37 cellular contexts compared by ENCODE assay signal in the genomic region with DNA sequence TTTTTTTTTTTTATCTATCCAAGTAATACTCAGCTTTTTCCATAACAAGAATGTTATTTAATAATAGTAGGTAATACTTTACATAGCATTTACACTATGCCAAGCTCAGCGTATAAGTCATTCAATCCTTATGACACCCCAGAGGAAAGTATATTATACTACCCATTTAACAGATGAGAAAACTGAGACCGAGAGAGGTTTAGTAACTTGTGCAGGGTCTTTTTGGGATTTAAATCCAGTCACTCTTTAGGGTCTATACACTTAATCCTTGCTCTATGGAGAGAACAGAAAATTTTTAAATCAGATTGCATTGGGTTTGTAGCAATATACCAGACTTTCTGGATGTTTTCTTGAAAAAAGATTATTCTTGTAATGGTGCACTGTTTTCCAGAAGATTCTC.
"Had no signal": no experiment of that assay in that cellular context is flagged by ENCODE, and none has a peak within 500 bp of the region (broad histone marks: within the 10 kb centered on the region; RNA-seq: fewer than 3 reads in every experiment).

No MANE protein-coding gene starts in this region.

- H3K27ac Mint-ChIP-seq: activated naive CD4-positive, alpha-beta T cell treated with anti-CD3 and anti-CD28 coated beads for 36 hours; activated naive CD4-positive, alpha-beta T cell treated with anti-CD3 and anti-CD28 coated beads, Interleukin-2, amount 10 ng/mL, durations not matched to agents 7 days and 5 days; activated naive CD4-positive, alpha-beta T cell treated with anti-CD3 and anti-CD28 coated beads, Interleukin-2, amount 50 U/mL, for 24 hours; activated naive CD4-positive, alpha-beta T cell treated with anti-CD3 and anti-CD28 coated beads, Interleukin-2, amount 50 U/mL, for 72 hours; activated naive CD8-positive, alpha-beta T cell; activated naive CD8-positive, alpha-beta T cell treated with anti-CD3 and anti-CD28 coated beads for 36 hours; activated naive CD8-positive, alpha-beta T cell treated with anti-CD3 and anti-CD28 coated beads, Interleukin-2, amount 10 ng/mL, durations not matched to agents 7 days and 5 days; activated naive CD8-positive, alpha-beta T cell treated with anti-CD3 and anti-CD28 coated beads, Interleukin-2, amount 50 U/mL, for 24 hours; activated T-cell treated with anti-CD3 and anti-CD28 coated beads, Interleukin-2, amount 50 U/mL, for 24 hours; activated T-cell treated with anti-CD3 and anti-CD28 coated beads, Interleukin-2, amount 50 U/mL, for 72 hours; activated T-helper 1 cell treated with anti-CD3 and anti-CD28 coated beads, Interleukin-12 subunit alpha, Interleukin-12 subunit beta, Interleukin-2, Interleukin-4 antibody, amounts not matched to agents 30 ng/mL and 10 ng/mL and 1 ng/mL, durations not matched to agents 14 hours and 24 hours and 36 hours; activated T-helper 17 cell treated with anti-CD3 and anti-CD28 coated beads, Interleukin-2, amount 50 U/mL, for 72 hours; activated T-helper 2 cell treated with anti-CD3 and anti-CD28 coated beads, Interferon-gamma antibody, Interleukin-2, Interleukin-4, amounts not matched to agents 10 μg/mL and 5 μg/mL and 100 μg/mL, durations not matched to agents 14 hours and 24 hours and 36 hours; brain had no signal

- H3K4me3 ChIP-seq: adrenal gland, ascending aorta, body of pancreas, cardiac muscle cell had no signal

- H3K36me3 Mint-ChIP-seq: activated naive CD4-positive, alpha-beta T cell treated with anti-CD3 and anti-CD28 coated beads, Interleukin-2, amount 10 ng/mL, durations not matched to agents 7 days and 5 days; activated naive CD4-positive, alpha-beta T cell treated with anti-CD3 and anti-CD28 coated beads, Interleukin-2, amount 50 U/mL, for 24 hours; activated naive CD4-positive, alpha-beta T cell treated with anti-CD3 and anti-CD28 coated beads, Interleukin-2, amount 50 U/mL, for 72 hours; activated naive CD8-positive, alpha-beta T cell; activated naive CD8-positive, alpha-beta T cell treated with anti-CD3 and anti-CD28 coated beads for 36 hours; activated naive CD8-positive, alpha-beta T cell treated with anti-CD3 and anti-CD28 coated beads, Interleukin-2, amount 10 ng/mL, durations not matched to agents 7 days and 5 days had no signal

- H3K4me1 ChIP-seq: ascending aorta, body of pancreas had no signal

- H3K9me3 Mint-ChIP-seq: activated naive CD4-positive, alpha-beta T cell treated with anti-CD3 and anti-CD28 coated beads, Interleukin-2, amount 10 ng/mL, durations not matched to agents 7 days and 5 days; activated naive CD8-positive, alpha-beta T cell treated with anti-CD3 and anti-CD28 coated beads for 36 hours; activated T-helper 1 cell treated with anti-CD3 and anti-CD28 coated beads, Interleukin-12 subunit alpha, Interleukin-12 subunit beta, Interleukin-2, Interleukin-4 antibody, amounts not matched to agents 30 ng/mL and 10 ng/mL and 1 ng/mL, durations not matched to agents 14 hours and 24 hours and 36 hours; activated T-helper 2 cell treated with anti-CD3 and anti-CD28 coated beads, Interferon-gamma antibody, Interleukin-2, Interleukin-4, amounts not matched to agents 10 μg/mL and 5 μg/mL and 100 μg/mL, durations not matched to agents 14 hours and 24 hours and 36 hours had no signal

- H3K27me3 ChIP-seq: adrenal gland, ascending aorta, body of pancreas, brain microvascular endothelial cell, cardiac muscle cell had no signal

- H3K27me3 Mint-ChIP-seq: activated naive CD4-positive, alpha-beta T cell treated with anti-CD3 and anti-CD28 coated beads, Interleukin-2, amount 10 ng/mL, durations not matched to agents 7 days and 5 days; activated T-cell treated with anti-CD3 and anti-CD28 coated beads, Interleukin-2, amount 50 U/mL, for 24 hours; brain had no signal

- DNase-seq: activated effector memory CD4-positive, alpha-beta T cell treated with anti-CD3 and anti-CD28 coated beads, Interleukin-2, amount 50 U/mL, for 16 hours; activated effector memory CD4-positive, alpha-beta T cell treated with Interleukin-2 at 50 U/mL for 16 hours; activated gamma-delta T cell; activated gamma-delta T cell treated with Interleukin-2 at 50 U/mL for 16 hours; activated naive CD4-positive, alpha-beta T cell; activated naive CD4-positive, alpha-beta T cell treated with anti-CD3 and anti-CD28 coated beads for 36 hours; activated naive CD4-positive, alpha-beta T cell treated with anti-CD3 and anti-CD28 coated beads, Interleukin-2, amount 10 ng/mL, durations not matched to agents 7 days and 5 days; activated naive CD4-positive, alpha-beta T cell treated with anti-CD3 and anti-CD28 coated beads, Interleukin-2, amount 50 U/mL, for 16 hours; activated naive CD4-positive, alpha-beta T cell treated with Interleukin-2 at 50 U/mL for 16 hours; activated naive CD8-positive, alpha-beta T cell treated with anti-CD3 and anti-CD28 coated beads for 36 hours; activated naive CD8-positive, alpha-beta T cell treated with anti-CD3 and anti-CD28 coated beads, Interleukin-2, amount 10 ng/mL, durations not matched to agents 7 days and 5 days; activated naive CD8-positive, alpha-beta T cell treated with anti-CD3 and anti-CD28 coated beads, Interleukin-2, amount 50 U/mL, for 24 hours; activated T-cell treated with anti-CD3 and anti-CD28 coated beads, Interleukin-2, amount 50 U/mL, for 1 hour; activated T-cell treated with anti-CD3 and anti-CD28 coated beads, Interleukin-2, amount 50 U/mL, for 24 hours; activated T-cell treated with anti-CD3 and anti-CD28 coated beads, Interleukin-2, amount 50 U/mL, for 4 hours; activated T-cell treated with anti-CD3 and anti-CD28 coated beads, Interleukin-2, amount 50 U/mL, for 48 hours; activated T-cell treated with anti-CD3 and anti-CD28 coated beads, Interleukin-2, amount 50 U/mL, for 72 hours; adrenal gland; amniotic stem cell; amygdala; anterior cingulate cortex; aorta; body of pancreas; brain microvascular endothelial cell; central memory CD4-positive, alpha-beta T cell; cerebellar nuclear complex had no signal

- FAIRE-seq: astrocyte had no signal

- ATAC-seq: activated naive CD4-positive, alpha-beta T cell treated with anti-CD3 and anti-CD28 coated beads, Interleukin-2, amount 50 U/mL, for 72 hours; activated naive CD8-positive, alpha-beta T cell treated with anti-CD3 and anti-CD28 coated beads, Interleukin-2, amount 50 U/mL, for 24 hours; activated T-cell treated with anti-CD3 and anti-CD28 coated beads, Interleukin-2, amount 50 U/mL, for 4 hours; activated T-cell treated with anti-CD3 and anti-CD28 coated beads, Interleukin-2, amount 50 U/mL, for 72 hours; activated T-helper 17 cell treated with anti-CD3 and anti-CD28 coated beads, Interleukin-2, amount 50 U/mL, for 72 hours; body of pancreas had no signal

- H3K4me1 Mint-ChIP-seq: activated naive CD4-positive, alpha-beta T cell treated with anti-CD3 and anti-CD28 coated beads, Interleukin-2, amount 10 ng/mL, durations not matched to agents 7 days and 5 days; activated naive CD4-positive, alpha-beta T cell treated with anti-CD3 and anti-CD28 coated beads, Interleukin-2, amount 50 U/mL, for 24 hours; activated naive CD8-positive, alpha-beta T cell treated with anti-CD3 and anti-CD28 coated beads for 36 hours; activated naive CD8-positive, alpha-beta T cell treated with anti-CD3 and anti-CD28 coated beads, Interleukin-2, amount 10 ng/mL, durations not matched to agents 7 days and 5 days; activated naive CD8-positive, alpha-beta T cell treated with anti-CD3 and anti-CD28 coated beads, Interleukin-2, amount 50 U/mL, for 24 hours; activated T-helper 17 cell treated with anti-CD3 and anti-CD28 coated beads, Interleukin-2, amount 50 U/mL, for 72 hours; central memory CD8-positive, alpha-beta T cell had no signal

- H3K9me3 ChIP-seq: adrenal gland, ascending aorta, body of pancreas had no signal

- H3K27ac ChIP-seq: adrenal gland, ascending aorta, body of pancreas, brain microvascular endothelial cell, cardiac muscle cell had no signal

- H3K4me3 Mint-ChIP-seq: activated naive CD4-positive, alpha-beta T cell treated with anti-CD3 and anti-CD28 coated beads for 36 hours; activated naive CD4-positive, alpha-beta T cell treated with anti-CD3 and anti-CD28 coated beads, Interleukin-2, amount 10 ng/mL, durations not matched to agents 7 days and 5 days; activated naive CD4-positive, alpha-beta T cell treated with anti-CD3 and anti-CD28 coated beads, Interleukin-2, amount 50 U/mL, for 24 hours; activated naive CD8-positive, alpha-beta T cell; activated naive CD8-positive, alpha-beta T cell treated with anti-CD3 and anti-CD28 coated beads for 36 hours; activated naive CD8-positive, alpha-beta T cell treated with anti-CD3 and anti-CD28 coated beads, Interleukin-2, amount 10 ng/mL, durations not matched to agents 7 days and 5 days; activated naive CD8-positive, alpha-beta T cell treated with anti-CD3 and anti-CD28 coated beads, Interleukin-2, amount 50 U/mL, for 24 hours; activated T-cell treated with anti-CD3 and anti-CD28 coated beads, Interleukin-2, amount 50 U/mL, for 24 hours; activated T-cell treated with anti-CD3 and anti-CD28 coated beads, Interleukin-2, amount 50 U/mL, for 4 hours; activated T-cell treated with anti-CD3 and anti-CD28 coated beads, Interleukin-2, amount 50 U/mL, for 72 hours; activated T-helper 1 cell treated with anti-CD3 and anti-CD28 coated beads, Interleukin-12 subunit alpha, Interleukin-12 subunit beta, Interleukin-2, Interleukin-4 antibody, amounts not matched to agents 30 ng/mL and 10 ng/mL and 1 ng/mL, durations not matched to agents 14 hours and 24 hours and 36 hours; activated T-helper 17 cell treated with anti-CD3 and anti-CD28 coated beads, Interleukin-2, amount 50 U/mL, for 72 hours; brain; central memory CD8-positive, alpha-beta T cell had no signal
